Comparison of ENCODE assay signal across 22 cellular contexts in the genomic region with DNA sequence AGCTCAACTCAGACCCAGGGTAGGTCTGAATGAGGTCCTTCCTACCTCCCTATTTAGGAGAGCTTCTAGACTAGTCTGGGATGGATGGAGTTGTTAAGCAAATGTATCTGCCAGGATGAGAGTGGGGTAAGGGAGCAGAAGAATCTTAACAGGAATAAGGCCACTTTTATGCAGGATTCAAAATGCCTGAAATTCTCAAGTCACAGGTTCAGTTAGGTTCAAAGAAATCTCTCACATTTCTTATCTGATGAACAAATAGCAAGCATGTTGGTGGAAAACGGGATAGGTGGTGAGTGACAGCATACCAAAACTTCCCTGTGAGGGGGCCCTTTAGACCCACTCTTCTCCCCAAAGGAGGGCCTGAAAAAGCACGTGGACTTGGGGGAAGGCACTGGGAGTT. TPM values are rescaled to one million over a fixed set of nuclear protein-coding genes. Genes with fewer than 3 reads are reported as not detected.
A peak's percentile ranks its signal among the peaks of the same experiment; 100 is the strongest.
DNase-seq lines count a peak whose midpoint lies in the region; ATAC-seq and TF ChIP-seq lines count a peak whose summit lies in the region.
"Had no signal": no experiment of that assay in that cellular context is flagged by ENCODE, and none has a peak within 500 bp of the region (broad histone marks: within the 10 kb centered on the region; RNA-seq: fewer than 3 reads in every experiment).

No MANE protein-coding gene starts in this region.

- no peak for TF ChIP-seq CTCF in neural crest cell (conservative IDR thresholded peaks at IDR 0.05)

- ATAC-seq in T-helper 17 cell, result no peak
- ATAC-seq in natural killer cell treated with Interleukin-12 subunit alpha and Interleukin-12 subunit beta and Interleukin-15 and Interleukin-18, amount 100 ng/mL, for 72 hours, result no peak

- no peaks in the 10 kb centered on the region for H3K9me3 ChIP-seq in T-helper 17 cell (ENCODE audit: control insufficient read depth, low read length, poor library complexity, severe bottlenecking)
- H3K9me3 ChIP-seq: BE2C, BLaER1 had no signal

- peaks cover 7% of the 10 kb centered on the region for H3K9me3 Mint-ChIP-seq in neural crest cell
- no peaks in the 10 kb centered on the region for H3K9me3 Mint-ChIP-seq in natural killer cell treated with Interleukin-12 subunit alpha and Interleukin-12 subunit beta and Interleukin-15 and Interleukin-18, amount 100 ng/mL, for 72 hours
- H3K9me3 Mint-ChIP-seq: CD4-positive, alpha-beta memory T cell; CD8-positive, alpha-beta memory T cell had no signal

- H3K27me3 Mint-ChIP-seq in T-helper 17 cell, result peaks cover 64% of the 10 kb centered on the region
- H3K27me3 Mint-ChIP-seq in neural crest cell (ENCODE audit: low read depth), result peaks cover 54% of the 10 kb centered on the region
- peaks cover 38 to 40% of the 10 kb centered on the region in 2 donors for H3K27me3 Mint-ChIP-seq in natural killer cell treated with Interleukin-12 subunit alpha and Interleukin-12 subunit beta and Interleukin-15 and Interleukin-18, amount 100 ng/mL, for 72 hours

- peaks cover 11% of the 10 kb centered on the region for H3K36me3 Mint-ChIP-seq in T-helper 17 cell (ENCODE audit: low read depth)
- no peaks in the 10 kb centered on the region for H3K36me3 Mint-ChIP-seq in neural crest cell (ENCODE audit: low read depth)
- H3K36me3 Mint-ChIP-seq in natural killer cell treated with Interleukin-12 subunit alpha and Interleukin-12 subunit beta and Interleukin-15 and Interleukin-18, amount 100 ng/mL, for 72 hours, result no peaks in the 10 kb centered on the region
- H3K36me3 Mint-ChIP-seq: CD4-positive, alpha-beta memory T cell had no signal

- H3K27ac Mint-ChIP-seq in T-helper 17 cell, result peak overlapping the region; percentile 11
- peak overlapping the region; percentile 21 for H3K27ac Mint-ChIP-seq in neural crest cell (ENCODE audit: unreplicated experiment)
- no peak overlapping the region for H3K27ac Mint-ChIP-seq in natural killer cell treated with Interleukin-12 subunit alpha and Interleukin-12 subunit beta and Interleukin-15 and Interleukin-18, amount 100 ng/mL, for 72 hours
- H3K27ac Mint-ChIP-seq: CD8-positive, alpha-beta memory T cell had no signal

- H3K4me3 Mint-ChIP-seq in T-helper 17 cell (no peak overlapping the region), neural crest cell (no peak overlapping the region)
- no peak overlapping the region for H3K4me3 Mint-ChIP-seq in natural killer cell treated with Interleukin-12 subunit alpha and Interleukin-12 subunit beta and Interleukin-15 and Interleukin-18, amount 100 ng/mL, for 72 hours
- H3K4me3 Mint-ChIP-seq: CD14-positive monocyte; CD4-positive, alpha-beta memory T cell; CD4-positive, CD25-positive, alpha-beta regulatory T cell had no signal

- H3K4me1 Mint-ChIP-seq in T-helper 17 cell, result peaks cover 11% of the 10 kb centered on the region
- peaks cover 4% of the 10 kb centered on the region for H3K4me1 Mint-ChIP-seq in neural crest cell
- no peaks in the 10 kb centered on the region for H3K4me1 Mint-ChIP-seq in natural killer cell treated with Interleukin-12 subunit alpha and Interleukin-12 subunit beta and Interleukin-15 and Interleukin-18, amount 100 ng/mL, for 72 hours (ENCODE audit: low read depth in 2 of 2)

- DNase-seq in activated CD8-positive, alpha-beta memory T cell treated with anti-CD3 and anti-CD28 coated beads, Interleukin-2, amount 50 U/mL, for 48 hours, result peak; percentile 18
- no peak for DNase-seq in activated CD8-positive, alpha-beta memory T cell treated with anti-CD3 and anti-CD28 coated beads, Interleukin-2, amount 50 U/mL, for 4 hours
- no peak for DNase-seq in T-helper 17 cell
- peak; percentile 43 for DNase-seq in islet precursor cell
- DNase-seq in neural crest cell (ENCODE audit: low read depth, low spot score), result no peak
- DNase-seq in natural killer cell treated with Interleukin-12 subunit alpha and Interleukin-12 subunit beta and Interleukin-15 and Interleukin-18, amount 100 ng/mL, for 72 hours (ENCODE audit: low spot score), result no peak
- no peak for DNase-seq in NCI-H1417 treated with DMSO at 0.1 percent for 48 hours (lab: John Stamatoyannopoulos, UW)
- DNase-seq in effector CD8-positive, alpha-beta T cell (lab: John Stamatoyannopoulos, UW), result no peak
- DNase-seq: 8988T; ACHN; BE2C; C1 segment of cervical spinal cord; Calu3; CD4-positive, alpha-beta memory T cell; CD4-positive, CD25-positive, alpha-beta regulatory T cell; CD8-positive, alpha-beta memory T cell; COR-L47; DMS79 treated with DMSO at 0.1 percent for 48 hours; GF-D8 had no signal

RNA-seq across cellular contexts. Expression of a gene that starts 3.0 kb away (rescaled TPM):
- total RNA-seq in T-helper 17 cell (not detected), neural crest cell (not detected in 2 replicates)
- total RNA-seq in natural killer cell treated with Interleukin-12 subunit alpha and Interleukin-12 subunit beta and Interleukin-15 and Interleukin-18, amount 100 ng/mL, for 72 hours, result not detected
- total RNA-seq: A673; Calu3; CD4-positive, alpha-beta memory T cell; CD4-positive, CD25-positive, alpha-beta regulatory T cell; CD8-positive, alpha-beta memory T cell had no signal

RNA-seq across cellular contexts. Expression of a gene that starts 5.6 kb away (rescaled TPM):
- under 1 TPM in 1 of 2 donors, not detected in 1; 0.07 TPM for total RNA-seq in T-helper 17 cell
- 23.9 and 24.5 TPM in 2 replicates for total RNA-seq in neural crest cell
- not detected for total RNA-seq in natural killer cell treated with Interleukin-12 subunit alpha and Interleukin-12 subunit beta and Interleukin-15 and Interleukin-18, amount 100 ng/mL, for 72 hours
- total RNA-seq: CD4-positive, alpha-beta memory T cell; CD4-positive, CD25-positive, alpha-beta regulatory T cell had no signal

RNA-seq across cellular contexts. Expression of a gene that starts 25.7 kb away (rescaled TPM):
- total RNA-seq in T-helper 17 cell (100 to 1,000 TPM; 515 to 717 TPM), neural crest cell (20.1 and 20.9 TPM in 2 replicates)
- total RNA-seq in natural killer cell treated with Interleukin-12 subunit alpha and Interleukin-12 subunit beta and Interleukin-15 and Interleukin-18, amount 100 ng/mL, for 72 hours, result 100 to 1,000 TPM; 239 to 375 TPM

RNA-seq across cellular contexts. Expression of a gene that starts 51.1 kb away (rescaled TPM):
- 1 to 10 TPM; 4.6 to 6.3 TPM for total RNA-seq in T-helper 17 cell
- total RNA-seq in neural crest cell, result not detected in 2 replicates
- 1 to 10 TPM in 1 of 2 donors, under 1 TPM in 1; 0.38 to 3.0 TPM for total RNA-seq in natural killer cell treated with Interleukin-12 subunit alpha and Interleukin-12 subunit beta and Interleukin-15 and Interleukin-18, amount 100 ng/mL, for 72 hours

Comparison
In these comparisons a context has a peak if more than half of its experiments do, and no peak if none do; other contexts are left out.
1. DNase-seq: peak in activated CD8-positive, alpha-beta memory T cell treated with anti-CD3 and anti-CD28 coated beads, Interleukin-2, amount 50 U/mL, for 48 hours (single experiment) and islet precursor cell (single experiment); none in activated CD8-positive, alpha-beta memory T cell treated with anti-CD3 and anti-CD28 coated beads, Interleukin-2, amount 50 U/mL, for 4 hours (single experiment), T-helper 17 cell (0 of 3), neural crest cell (single experiment), natural killer cell treated with Interleukin-12 subunit alpha and Interleukin-12 subunit beta and Interleukin-15 and Interleukin-18, amount 100 ng/mL, for 72 hours (single experiment), NCI-H1417 treated with DMSO at 0.1 percent for 48 hours (single experiment) and effector CD8-positive, alpha-beta T cell (single experiment).
2. H3K27ac Mint-ChIP-seq: peak in T-helper 17 cell (single experiment) and neural crest cell (single experiment); none in natural killer cell treated with Interleukin-12 subunit alpha and Interleukin-12 subunit beta and Interleukin-15 and Interleukin-18, amount 100 ng/mL, for 72 hours (0 of 2).
3. RNA of a gene that starts 5.6 kb away (total RNA-seq): 23.9 to 24.5 TPM in neural crest cell; 0.07 TPM in T-helper 17 cell and not detected in natural killer cell treated with Interleukin-12 subunit alpha and Interleukin-12 subunit beta and Interleukin-15 and Interleukin-18, amount 100 ng/mL, for 72 hours; every median in the first group is over 10 times any median in the second.
4. RNA of a gene that starts 25.7 kb away (total RNA-seq): 515 to 717 TPM in T-helper 17 cell and 239 to 375 TPM in natural killer cell treated with Interleukin-12 subunit alpha and Interleukin-12 subunit beta and Interleukin-15 and Interleukin-18, amount 100 ng/mL, for 72 hours; 20.1 to 20.9 TPM in neural crest cell; every median in the first group is over 10 times any median in the second.